ENCODE assay signal across 1 cellular context in genomic region chr6:41073968-41074691, GRCh38.
TF ChIP-seq lines count a peak whose summit lies in the region.

No MANE protein-coding gene starts in this region.

TF ChIP-seq in HEK293, 187 proteins besides CTCF, POLR2A, EP300 and RAD21 (continued from another document):
- TF ChIP-seq ZNF664 (tag by site-specific recombination; IDR thresholded peaks at IDR 0.05) (no peak), ZNF580 (tag by site-specific recombination; IDR thresholded peaks at IDR 0.05) (no peak), ZNF335 (tag by site-specific recombination; conservative IDR thresholded peaks at IDR 0.05) (peak; percentile 81), REST (tag by site-specific recombination; IDR thresholded peaks at IDR 0.05) (no peak), ZBTB20 (tag by site-specific recombination; IDR thresholded peaks at IDR 0.05) (no peak), GLI4 (tag by site-specific recombination; IDR thresholded peaks at IDR 0.05) (no peak), PRDM10 (tag by site-specific recombination; IDR thresholded peaks at IDR 0.05) (peak; percentile 90), ZNF692 (tag by site-specific recombination; IDR thresholded peaks at IDR 0.05) (no peak), ZNF341 (tag by site-specific recombination; IDR thresholded peaks at IDR 0.05; ENCODE audit: low read depth) (peak; percentile 71), SCRT2 (tag by site-specific recombination; IDR thresholded peaks at IDR 0.05) (peak; percentile 54; the same call in 1 of the 2 replicates), ZNF449 (tag by site-specific recombination; IDR thresholded peaks at IDR 0.05) (no peak; the same call in 1 of the 2 replicates), PRDM4 (tag by site-specific recombination; IDR thresholded peaks at IDR 0.05) (no peak), ZNF747 (tag by site-specific recombination; IDR thresholded peaks at IDR 0.05) (no peak), ZNF362 (tag by site-specific recombination; IDR thresholded peaks at IDR 0.05) (peak; percentile 81), GLIS2 (tag by site-specific recombination; IDR thresholded peaks at IDR 0.05) (no peak), GFI1B (tag by site-specific recombination; IDR thresholded peaks at IDR 0.05) (no peak), ZFP69B (tag by site-specific recombination; IDR thresholded peaks at IDR 0.05) (no peak), ZBTB17 (tag by site-specific recombination; IDR thresholded peaks at IDR 0.05) (peak; percentile 72), SP3 (tag by site-specific recombination; IDR thresholded peaks at IDR 0.05) (no peak), ZNF398 (tag by site-specific recombination; IDR thresholded peaks at IDR 0.05) (no peak), ZNF16 (tag by site-specific recombination; IDR thresholded peaks at IDR 0.05; ENCODE audit: low read depth) (no peak), TCF7L2 (IDR thresholded peaks at IDR 0.05; ENCODE audit: borderline replicate concordance, low read depth, low read length) (no peak), ZFP3 (tag by site-specific recombination; IDR thresholded peaks at IDR 0.05; ENCODE audit: low read depth) (no peak), ZNF146 (tag by site-specific recombination; IDR thresholded peaks at IDR 0.05) (no peak), ZNF221 (tag by site-specific recombination; IDR thresholded peaks at IDR 0.05; ENCODE audit: borderline replicate concordance) (no peak), INSM2 (tag by site-specific recombination; IDR thresholded peaks at IDR 0.05) (0 out of 2 replicates have a peak, but pooled peaks have one; percentile 24), ZNF777 (tag by site-specific recombination; IDR thresholded peaks at IDR 0.05; ENCODE audit: borderline replicate concordance) (no peak), OSR2 (tag by site-specific recombination; IDR thresholded peaks at IDR 0.05) (no peak), AEBP2 (tag by site-specific recombination; IDR thresholded peaks at IDR 0.05; ENCODE audit: borderline replicate concordance) (no peak), ZNF416 (tag by site-specific recombination; IDR thresholded peaks at IDR 0.05) (no peak), FEZF1 (tag by site-specific recombination; IDR thresholded peaks at IDR 0.05) (peak; percentile 85), ZNF76 (tag by site-specific recombination; IDR thresholded peaks at IDR 0.05; ENCODE audit: borderline replicate concordance, low read depth) (no peak), WT1 (tag by site-specific recombination; IDR thresholded peaks at IDR 0.05) (no peak; the same call in 1 of the 2 replicates), ZNF544 (tag by site-specific recombination; IDR thresholded peaks at IDR 0.05) (no peak)
